Comparison of ENCODE assay signal across 8 cellular contexts in the genomic region with DNA sequence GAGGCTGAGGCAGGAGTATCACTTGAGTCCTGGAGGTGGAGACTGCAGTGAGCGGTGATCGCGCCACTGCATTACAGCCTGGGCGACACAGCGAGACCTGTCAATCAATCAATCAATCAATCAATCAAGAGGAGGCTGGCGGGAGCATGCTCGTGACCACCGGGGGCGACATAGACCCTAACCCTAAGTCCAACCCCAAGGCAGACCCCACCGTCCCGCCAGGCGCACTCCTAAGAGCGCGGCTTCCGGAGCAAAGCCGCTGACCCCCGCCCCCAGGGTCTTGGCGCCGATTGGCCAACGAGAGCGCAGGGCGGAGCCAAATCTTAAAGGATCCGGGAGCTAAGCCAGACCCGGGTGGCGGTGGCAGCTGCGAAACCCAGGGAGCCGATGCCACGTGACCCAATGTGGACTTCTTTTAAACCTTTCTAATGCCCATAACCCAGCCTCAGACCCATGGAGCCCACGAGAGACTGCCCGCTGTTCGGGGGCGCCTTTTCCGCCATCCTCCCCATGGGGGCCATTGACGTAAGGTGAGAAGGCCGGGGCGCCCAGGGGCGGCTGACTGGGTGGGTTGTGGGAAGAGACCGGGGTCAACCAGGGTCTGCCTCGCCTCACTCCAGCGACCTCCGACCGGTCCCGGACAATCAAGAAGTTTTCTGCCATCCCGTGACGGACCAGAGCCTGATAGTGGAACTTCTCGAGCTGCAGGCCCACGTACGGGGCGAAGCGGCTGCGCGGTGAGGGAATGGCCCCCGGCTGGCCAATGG. TPM values are rescaled to one million over a fixed set of nuclear protein-coding genes. Genes with fewer than 3 reads are reported as not detected.
DNase-seq lines count a peak whose midpoint lies in the region; ATAC-seq and FAIRE-seq lines count a peak whose summit lies in the region.

A gene with protein sequence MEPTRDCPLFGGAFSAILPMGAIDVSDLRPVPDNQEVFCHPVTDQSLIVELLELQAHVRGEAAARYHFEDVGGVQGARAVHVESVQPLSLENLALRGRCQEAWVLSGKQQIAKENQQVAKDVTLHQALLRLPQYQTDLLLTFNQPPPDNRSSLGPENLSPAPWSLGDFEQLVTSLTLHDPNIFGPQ (plus strand): TSS at position 335 of the 767 bp plus-strand sequence. CDS start 119 bp downstream, at position 454.

- peaks cover 48% of the 10 kb centered on the region for H3K4me1 ChIP-seq in BLaER1

- peak within 1 kb of the TSS; percentile 88 for H3K9ac ChIP-seq in BLaER1

- H3K4me3 ChIP-seq in BLaER1: peak within 1 kb of the TSS; percentile 86

- peak; percentile 88 for ATAC-seq in HG03521 (IDR thresholded peaks at IDR 0.05; ENCODE audit: unreplicated experiment)

- no peaks in the 10 kb centered on the region for H3K27me3 ChIP-seq in BLaER1

- H3K36me3 ChIP-seq in BLaER1: 0 out of 2 replicates have a peak, but pooled peaks cover 10% of the 10 kb centered on the region

- no peaks in the 10 kb centered on the region for H4K20me1 ChIP-seq in BLaER1

- H3K4me2 ChIP-seq in BLaER1: peak within 1 kb of the TSS; percentile 98

- FAIRE-seq in GM19239 (lab: Jason Lieb, UNC): peak; percentile 92

- H3K27ac ChIP-seq in BLaER1: peak within 1 kb of the TSS; percentile 86

- DNase-seq in GM19239 (ENCODE audit: insufficient read length, low spot score) (peak; percentile 88), NCI-H82 (lab: John Stamatoyannopoulos, UW) (peak; percentile 98), lung microvascular endothelial cell (ENCODE audit: low read depth in 2 of 2) (peak; percentile 79 to 80)
- DNase-seq in activated CD8-positive, alpha-beta memory T cell treated with anti-CD3 and anti-CD28 coated beads for 1 hour (ENCODE audit: extremely low read depth in 1 of 2, low read depth in 1 of 2): peak; percentile 38 to 73
- peak; percentile 71 for DNase-seq in effector CD8-positive, alpha-beta T cell (lab: John Stamatoyannopoulos, UW)
- peak; percentile 62 to 69 (median 68) for DNase-seq in stimulated activated CD4-positive, alpha-beta T cell treated with anti-CD3 and anti-CD28 coated beads, TNF-alpha, amount 100 ng/mL, for 4 hours (ENCODE audit: low read depth in 3 of 3)

- no peaks in the 10 kb centered on the region for H3K9me3 ChIP-seq in BLaER1

RNA-seq across cellular contexts. Expression of the gene that starts here (rescaled TPM):
- total RNA-seq in lung microvascular endothelial cell: 9.2 and 9.7 TPM in 2 replicates

Comparison
In these comparisons a context has a peak if more than half of its experiments do, and no peak if none do; other contexts are left out.
1. Peak in every context shown above with its lines: DNase-seq, ATAC-seq, H3K4me3 ChIP-seq and H3K27ac ChIP-seq.